Comparison of ENCODE assay signal across 21 cellular contexts in genomic region chr2:121828281-121828731, GRCh38.
A peak's percentile ranks its signal among the peaks of the same experiment; 100 is the strongest.
DNase-seq lines count a peak whose midpoint lies in the region; ATAC-seq, FAIRE-seq and TF ChIP-seq lines count a peak whose summit lies in the region.
"Had no signal": no experiment of that assay in that cellular context is flagged by ENCODE, and none has a peak within 500 bp of the region (broad histone marks: within the 10 kb centered on the region; RNA-seq: fewer than 3 reads in every experiment).

No MANE protein-coding gene starts in this region.

- H3K79me2 ChIP-seq in GM23338 (replicated peaks; ENCODE audit: insufficient read depth) = no peaks in the 10 kb centered on the region

- H3K27me3 Mint-ChIP-seq in GM23338 (ENCODE audit: insufficient read depth, low read depth, poor library complexity) = peaks cover 3% of the 10 kb centered on the region
- no peaks in the 10 kb centered on the region for H3K27me3 Mint-ChIP-seq in neural crest cell (ENCODE audit: low read depth)
- H3K27me3 Mint-ChIP-seq in Calu3 (ENCODE audit: unreplicated experiment) = peaks cover 15% of the 10 kb centered on the region
- H3K27me3 Mint-ChIP-seq: activated CD4-positive, alpha-beta T cell treated with anti-CD3 and anti-CD28 coated beads for 36 hours had no signal

- H2AFZ ChIP-seq in GM23338 = peak overlapping the region; percentile 9

- DNase-seq in GM23338 (ENCODE audit: low spot score) = peak; percentile 39
- DNase-seq in NCI-H2227 treated with DMSO at 0.1 percent for 48 hours (lab: John Stamatoyannopoulos, UW) = peak; percentile 45
- peak; percentile 26 for DNase-seq in bronchial epithelial cell (ENCODE audit: low read depth)
- DNase-seq in neural crest cell (ENCODE audit: low read depth, low spot score) = no peak
- DNase-seq in posterior cingulate gyrus = no peak
- DNase-seq in Calu3 = no peak
- DNase-seq in Ammon's horn (ENCODE audit: low spot score) = no peak
- DNase-seq: activated CD4-positive, alpha-beta T cell treated with anti-CD3 and anti-CD28 coated beads for 36 hours; activated CD8-positive, alpha-beta memory T cell treated with anti-CD3 and anti-CD28 coated beads, Interleukin-2, amount 50 U/mL, for 4 hours; activated gamma-delta T cell treated with Interleukin-2 at 50 U/mL for 16 hours; aorta; BE2C; colonic mucosa; DMS 273 treated with DMSO at 0.1 percent for 48 hours; immature natural killer cell; midbrain; MM.1S; SIG-M5 had no signal

- BruUV-seq in Calu3 (replicated peaks; lab: Mats Ljungman, UMichigan) = no TSS peak

- no peaks in the 10 kb centered on the region for H3K36me3 ChIP-seq in GM23338 (ENCODE audit: insufficient read depth)
- no peaks in the 10 kb centered on the region for H3K36me3 ChIP-seq in bronchial epithelial cell (ENCODE audit: control insufficient read depth, insufficient read depth, low read length)
- H3K36me3 ChIP-seq: BE2C, colonic mucosa, thoracic aorta had no signal

- no peaks in the 10 kb centered on the region for H3F3A ChIP-seq in GM23338 (replicated peaks; ENCODE audit: low read depth)

- H3K4me3 ChIP-seq in GM23338 = no peak overlapping the region
- H3K4me3 ChIP-seq in bronchial epithelial cell (ENCODE audit: low read depth, low read length) = no peak overlapping the region
- H3K4me3 ChIP-seq: colonic mucosa, skin epidermis, thoracic aorta had no signal

- CTCF ChIA-PET in Calu3 (lab: Charles Lee) = no interaction called here

- H3K27ac Mint-ChIP-seq in GM23338 = no peak overlapping the region
- H3K27ac Mint-ChIP-seq in neural crest cell (ENCODE audit: unreplicated experiment) = peak overlapping the region; percentile 32
- H3K27ac Mint-ChIP-seq in Calu3 (ENCODE audit: unreplicated experiment) = no peak overlapping the region
- H3K27ac Mint-ChIP-seq: activated CD4-positive, alpha-beta T cell treated with anti-CD3 and anti-CD28 coated beads for 36 hours; immature natural killer cell had no signal

- FAIRE-seq in bronchial epithelial cell (lab: Jason Lieb, UNC) = no peak
- FAIRE-seq: endothelial cell of umbilical vein had no signal

- peaks cover 7% of the 10 kb centered on the region; the same call in 1 of the 2 replicates for H3K4me1 ChIP-seq in GM23338 (ENCODE audit: insufficient read depth)
- H3K4me1 ChIP-seq: BE2C, colonic mucosa had no signal

- H3K27me3 ChIP-seq in GM23338 (ENCODE audit: insufficient read depth) = no peaks in the 10 kb centered on the region
- no peaks in the 10 kb centered on the region for H3K27me3 ChIP-seq in bronchial epithelial cell (ENCODE audit: control insufficient read depth, insufficient read depth, low read length)
- H3K27me3 ChIP-seq: BE2C, colonic mucosa had no signal

- TF ChIP-seq CTCF in GM23338 (conservative IDR thresholded peaks at IDR 0.05; ENCODE audit: low read depth in 2 of 2) (no peak), bronchial epithelial cell (IDR thresholded peaks at IDR 0.05; ENCODE audit: insufficient read depth, low read length, severe bottlenecking) (no peak), neural crest cell (conservative IDR thresholded peaks at IDR 0.05) (no peak), Calu3 (IDR thresholded peaks at IDR 0.05; ENCODE audit: unreplicated experiment) (no peak)

- no peaks in the 10 kb centered on the region for H4K20me1 ChIP-seq in GM23338 (replicated peaks; ENCODE audit: insufficient read depth)

- peaks cover 15% of the 10 kb centered on the region for H3K4me1 Mint-ChIP-seq in GM23338
- H3K4me1 Mint-ChIP-seq in neural crest cell = peaks cover 39% of the 10 kb centered on the region
- H3K4me1 Mint-ChIP-seq in Calu3 (ENCODE audit: low read depth, unreplicated experiment) = peaks cover 10% of the 10 kb centered on the region
- H3K4me1 Mint-ChIP-seq: activated CD4-positive, alpha-beta T cell treated with anti-CD3 and anti-CD28 coated beads for 36 hours; immature natural killer cell had no signal

- intact Hi-C loops in posterior cingulate gyrus (cut with DNase I) = no loop called here
- intact Hi-C loops in Calu3 (cut with micrococcal nuclease; ENCODE audit: unreplicated experiment) = no loop called here

- H3K9me2 ChIP-seq in GM23338 (ENCODE audit: insufficient read depth) = peaks cover 2% of the 10 kb centered on the region; the same call in 1 of the 2 replicates

- no peak for ATAC-seq in GM23338
- ATAC-seq: activated CD4-positive, alpha-beta T cell treated with anti-CD3 and anti-CD28 coated beads for 36 hours had no signal

- H3K4me2 ChIP-seq in GM23338 = 0 out of 2 replicates have a peak overlapping the region, but pooled peaks have one; percentile 5

- H3K9me3 Mint-ChIP-seq in GM23338 = peaks cover 4% of the 10 kb centered on the region; the same call in 1 of the 3 replicates
- no peaks in the 10 kb centered on the region for H3K9me3 Mint-ChIP-seq in neural crest cell
- H3K9me3 Mint-ChIP-seq in Calu3 (ENCODE audit: low read depth, unreplicated experiment) = no peaks in the 10 kb centered on the region
- H3K9me3 Mint-ChIP-seq: immature natural killer cell had no signal

- H3K4me3 Mint-ChIP-seq in GM23338 (no peak overlapping the region), neural crest cell (no peak overlapping the region), Calu3 (ENCODE audit: low read depth, unreplicated experiment) (no peak overlapping the region)
- H3K4me3 Mint-ChIP-seq: activated CD4-positive, alpha-beta T cell treated with anti-CD3 and anti-CD28 coated beads for 36 hours; immature natural killer cell had no signal

- H3K36me3 Mint-ChIP-seq in GM23338 (ENCODE audit: low read depth) (no peaks in the 10 kb centered on the region; the same call in 2 of the 3 replicates), neural crest cell (ENCODE audit: low read depth) (no peaks in the 10 kb centered on the region), Calu3 (ENCODE audit: insufficient read depth, unreplicated experiment) (no peaks in the 10 kb centered on the region)
- H3K36me3 Mint-ChIP-seq: immature natural killer cell had no signal

- no peak overlapping the region for H3K27ac ChIP-seq in GM23338 (ENCODE audit: low read depth)
- H3K27ac ChIP-seq: colonic mucosa, skin epidermis, thoracic aorta had no signal

TF ChIP-seq in GM23338, 12 proteins besides CTCF, POLR2A, EP300 and RAD21:
- TF ChIP-seq ZNF114 (CRISPR knock-in tag; IDR thresholded peaks at IDR 0.05) = no peak
- TF ChIP-seq ZNF331 (CRISPR knock-in tag; IDR thresholded peaks at IDR 0.05; ENCODE audit: low read depth) = no peak
- no peak for TF ChIP-seq POLR2AphosphoS5 (IDR thresholded peaks at IDR 0.05; ENCODE audit: low read depth)
- no peak for TF ChIP-seq NANOG (IDR thresholded peaks at IDR 0.05; ENCODE audit: borderline replicate concordance)
- no peak for TF ChIP-seq ETS1 (IDR thresholded peaks at IDR 0.05)

Comparison
In these comparisons a context has a peak if more than half of its experiments do, and no peak if none do; other contexts are left out.
1. DNase-seq: peak in GM23338 (single experiment), NCI-H2227 treated with DMSO at 0.1 percent for 48 hours (single experiment) and bronchial epithelial cell (single experiment); none in neural crest cell (single experiment), posterior cingulate gyrus (0 of 10), Calu3 (single experiment) and Ammon's horn (single experiment).